ENCODE assay signal across 11 cellular contexts in the genomic region with DNA sequence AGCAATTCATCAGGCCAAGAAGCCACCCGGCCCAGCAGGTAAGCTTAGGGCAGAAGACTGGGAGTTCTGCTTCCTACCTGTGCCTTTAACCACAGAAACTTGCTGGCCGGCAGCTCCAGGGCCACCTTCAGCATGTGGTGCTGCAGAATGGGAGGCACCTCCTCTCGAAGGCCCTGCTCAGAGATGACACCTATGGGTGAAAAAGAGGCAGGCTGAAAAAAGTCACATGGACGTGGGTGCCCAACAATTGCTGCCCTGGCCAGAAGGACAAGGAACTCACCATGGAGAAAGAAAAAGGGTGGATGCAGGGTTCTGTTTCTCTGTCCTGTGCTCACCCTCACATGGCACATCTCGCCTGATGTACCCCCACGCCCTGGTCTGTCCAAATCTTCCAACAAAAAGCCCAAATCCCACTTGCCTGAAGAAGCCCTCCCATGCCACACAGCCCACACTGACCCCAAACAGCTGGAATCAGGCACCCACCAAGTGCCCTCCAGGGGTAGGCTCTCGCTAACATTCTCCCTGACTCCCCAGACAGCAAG. TPM values are rescaled to one million over a fixed set of nuclear protein-coding genes. Genes with fewer than 3 reads are reported as not detected.
DNase-seq lines count a peak whose midpoint lies in the region; ATAC-seq lines count a peak whose summit lies in the region.
"Had no signal": no experiment of that assay in that cellular context is flagged by ENCODE, and none has a peak within 500 bp of the region (broad histone marks: within the 10 kb centered on the region; RNA-seq: fewer than 3 reads in every experiment).

No MANE protein-coding gene starts in this region.

- H3K4me3 ChIP-seq in adipocyte (ENCODE audit: low read length): no peak overlapping the region
- H3K4me3 ChIP-seq: adrenal gland had no signal

- H3K36me3 ChIP-seq in adipocyte (ENCODE audit: control insufficient read depth, insufficient read depth, low read length, severe bottlenecking): peaks cover 95% of the 10 kb centered on the region

- DNase-seq in D341Med (ENCODE audit: low spot score) (peak; percentile 67), HK-2 (ENCODE audit: unreplicated experiment) (peak; percentile 4), adipocyte (ENCODE audit: low read depth) (peak; percentile 11), left lobe of liver (ENCODE audit: low spot score) (no peak), CD1c-positive myeloid dendritic cell (ENCODE audit: extremely low spot score) (no peak)
- DNase-seq in stimulated activated CD4-positive, alpha-beta T cell treated with anti-CD3 and anti-CD28 coated beads, Interleukin-15, amount 100 ng/mL, for 24 hours: no peak
- DNase-seq: activated CD4-positive, alpha-beta T cell treated with anti-CD3 and anti-CD28 coated beads for 1 hour; natural killer cell had no signal

- no peaks in the 10 kb centered on the region for H3K27me3 ChIP-seq in adipocyte (replicated peaks; ENCODE audit: control insufficient read depth, insufficient read depth, low read length)
- H3K27me3 ChIP-seq: adrenal gland had no signal

- H3K9ac ChIP-seq in adipocyte (ENCODE audit: low read length): no peak overlapping the region

- H3K4me1 ChIP-seq in adipocyte (ENCODE audit: control insufficient read depth, insufficient read depth, low read length): peaks cover 18% of the 10 kb centered on the region

- H3K9me3 ChIP-seq in adipocyte (ENCODE audit: control insufficient read depth, low read length): no peaks in the 10 kb centered on the region
- H3K9me3 ChIP-seq: adrenal gland had no signal

- ATAC-seq in left lobe of liver (peak; percentile 80), GM21717 (IDR thresholded peaks at IDR 0.05; ENCODE audit: unreplicated experiment) (no peak), HG03097 (IDR thresholded peaks at IDR 0.05; ENCODE audit: low FRiP score, unreplicated experiment) (no peak)
- ATAC-seq: natural killer cell had no signal

RNA-seq across cellular contexts. Expression of gene URB1, which starts 33.0 kb away (rescaled TPM):
- 9.2 TPM for total RNA-seq in left lobe of liver

RNA-seq across cellular contexts. Expression of gene EVA1C, which starts 52.7 kb away (rescaled TPM):
- total RNA-seq in left lobe of liver: 5.0 TPM

Comparison
In these comparisons a context has a peak if more than half of its experiments do, and no peak if none do; other contexts are left out.
1. DNase-seq: peak in D341Med (single experiment), HK-2 (single experiment) and adipocyte (single experiment); none in left lobe of liver (single experiment), CD1c-positive myeloid dendritic cell (single experiment) and stimulated activated CD4-positive, alpha-beta T cell treated with anti-CD3 and anti-CD28 coated beads, Interleukin-15, amount 100 ng/mL, for 24 hours (single experiment).